Comparison of ENCODE assay signal across 9 cellular contexts in the genomic region with DNA sequence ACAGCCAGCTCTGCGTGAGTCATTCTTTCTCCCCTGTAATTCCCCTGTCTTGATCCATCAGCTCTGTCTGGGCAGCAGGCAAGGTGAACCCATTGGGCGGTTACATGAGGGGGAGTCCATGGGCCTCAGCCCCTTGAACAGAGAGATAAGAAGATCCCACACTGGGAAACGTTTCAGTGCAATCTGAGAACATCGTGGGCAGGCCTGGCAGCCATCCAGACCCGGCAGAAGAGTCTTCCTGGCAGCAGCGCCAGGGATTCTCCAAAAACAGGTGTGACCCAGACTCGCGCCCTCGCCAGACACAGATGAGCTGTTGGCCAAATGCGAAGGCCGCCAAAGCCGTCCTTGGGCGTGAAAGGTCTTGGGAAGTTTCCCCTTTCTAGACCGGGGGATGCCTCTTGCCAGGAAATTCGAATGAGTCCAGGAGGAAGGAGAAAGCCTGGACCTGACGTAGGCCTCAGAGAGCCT. TPM values are rescaled to one million over a fixed set of nuclear protein-coding genes. Genes with fewer than 3 reads are reported as not detected.
DNase-seq lines count a peak whose midpoint lies in the region; ATAC-seq and TF ChIP-seq lines count a peak whose summit lies in the region.
"Had no signal": no experiment of that assay in that cellular context is flagged by ENCODE, and none has a peak within 500 bp of the region (broad histone marks: within the 10 kb centered on the region; RNA-seq: fewer than 3 reads in every experiment).

No MANE protein-coding gene starts in this region.

- TF ChIP-seq CTCF in ascending aorta (IDR thresholded peaks at IDR 0.05) = no peak

- H3K4me1 ChIP-seq in ascending aorta = no peaks in the 10 kb centered on the region

- DNase-seq in HT-29 (ENCODE audit: low spot score) (peak; percentile 45), NCI-H524 treated with DMSO at 0.1 percent for 48 hours (lab: John Stamatoyannopoulos, UW) (peak; percentile 19), putamen (ENCODE audit: low spot score) (peak; percentile 50), retina (no peak), ascending aorta (ENCODE audit: low spot score in 2 of 2) (no peak)
- DNase-seq: T-helper 9 cell had no signal

- H3K9me3 ChIP-seq in ascending aorta = no peaks in the 10 kb centered on the region

- no peak overlapping the region for H3K27ac ChIP-seq in ascending aorta

- ATAC-seq in esophagus mucosa (peak; percentile 21), HG03571 (IDR thresholded peaks at IDR 0.05; ENCODE audit: unreplicated experiment) (no peak), GM18519 (IDR thresholded peaks at IDR 0.05; ENCODE audit: low FRiP score, unreplicated experiment) (no peak)

- intact Hi-C loops in ascending aorta (cut with DNase I) = no loop called here

- H3K4me3 ChIP-seq in ascending aorta = no peak overlapping the region

- H3K36me3 ChIP-seq in ascending aorta = no peaks in the 10 kb centered on the region

- H3K27me3 ChIP-seq in ascending aorta = no peaks in the 10 kb centered on the region

RNA-seq across cellular contexts. Expression of gene SLC12A7, which starts 6.4 kb away (rescaled TPM):
- total RNA-seq in HT-29 (2014; rRNA removed; shearing (Covaris generic)) = 129 and 134 TPM in 2 replicates
- 3.0 TPM for total RNA-seq in esophagus mucosa
- 101 TPM for total RNA-seq in ascending aorta

Comparison
In these comparisons a context has a peak if more than half of its experiments do, and no peak if none do; other contexts are left out.
1. DNase-seq: peak in HT-29 (single experiment), NCI-H524 treated with DMSO at 0.1 percent for 48 hours (single experiment) and putamen (single experiment); none in retina (single experiment) and ascending aorta (0 of 2).
2. RNA of gene SLC12A7, which starts 6.4 kb away (total RNA-seq): 129 to 134 TPM in HT-29 and 101 TPM in ascending aorta (single experiment); 3.0 TPM in esophagus mucosa (single experiment); every median in the first group is over 10 times any median in the second.